12 cellular contexts compared by ENCODE assay signal in genomic region chr11:33731723-33732164, GRCh38. TPM values are rescaled to one million over a fixed set of nuclear protein-coding genes. Genes with fewer than 3 reads are reported as not detected.
DNase-seq lines count a peak whose midpoint lies in the region; FAIRE-seq and TF ChIP-seq lines count a peak whose summit lies in the region.
"Not testable (repeated sequence)": the region's sequence is repeated elsewhere in the genome, so short reads cannot be mapped to it uniquely, and the experiment has no call there.
"Had no signal": no experiment of that assay in that cellular context is flagged by ENCODE, and none has a peak within 500 bp of the region (broad histone marks: within the 10 kb centered on the region; RNA-seq: fewer than 3 reads in every experiment).

No MANE protein-coding gene starts in this region.

- H3K27ac Mint-ChIP-seq in neural crest cell (ENCODE audit: unreplicated experiment): peak overlapping the region; percentile 31

- FAIRE-seq in GM19239 (lab: Jason Lieb, UNC): peak; percentile 60

- DNase-seq in GM19239 (ENCODE audit: insufficient read length, low spot score); neural crest cell (ENCODE audit: low read depth, low spot score): not testable (repeated sequence)
- peak; percentile 26 for DNase-seq in OCI-M1 (lab: John Stamatoyannopoulos, UW)
- peak; percentile 38 for DNase-seq in activated T-cell treated with anti-CD3 and anti-CD28 coated beads for 24 hours (ENCODE audit: low read depth)
- DNase-seq in astrocyte of the cerebellum (ENCODE audit: low read depth): peak; percentile 56
- peak; percentile 52 for DNase-seq in glomerular visceral epithelial cell (ENCODE audit: extremely low spot score)
- DNase-seq in stimulated activated CD8-positive, alpha-beta memory T cell treated with anti-CD3 and anti-CD28 coated beads, Interleukin-4, amount 100 ng/mL, for 24 hours (ENCODE audit: low read depth): peak; percentile 6

- not testable (repeated sequence) for H3K4me3 ChIP-seq in astrocyte of the cerebellum (ENCODE audit: low read depth, low read length)

- H3K4me3 Mint-ChIP-seq in neural crest cell: not testable (repeated sequence)

- in situ Hi-C loops in astrocyte of the cerebellum (cut with HindIII; ENCODE audit: low sequenced_read_pairs): not testable (repeated sequence)

- H3K27me3 Mint-ChIP-seq in neural crest cell (ENCODE audit: low read depth): peaks cover 12% of the 10 kb centered on the region

- TF ChIP-seq CTCF in astrocyte of the cerebellum (IDR thresholded peaks at IDR 0.05; ENCODE audit: low read depth, low read length, missing control alignments); neural crest cell (conservative IDR thresholded peaks at IDR 0.05): not testable (repeated sequence)

- not testable (repeated sequence) for H3K9me3 Mint-ChIP-seq in neural crest cell

- peaks cover 18% of the 10 kb centered on the region for H3K36me3 Mint-ChIP-seq in neural crest cell (ENCODE audit: low read depth)

- H3K4me1 Mint-ChIP-seq in neural crest cell: peaks cover 26% of the 10 kb centered on the region

RNA-seq across cellular contexts. Expression of gene CD59, which starts 4.5 kb away (rescaled TPM):
- 80.5 and 86.3 TPM in 2 replicates for total RNA-seq in neural crest cell

RNA-seq across cellular contexts. Expression of gene C11orf91, which starts 31.1 kb away (rescaled TPM):
- total RNA-seq in neural crest cell: 0.57 and 0.68 TPM in 2 replicates
- total RNA-seq: activated CD8-positive, alpha-beta T cell treated with anti-CD3 and anti-CD28 coated beads, Interleukin-2, amount 10 ng/mL, durations not matched to agents 7 days and 5 days; cardiac muscle cell; lung microvascular endothelial cell; natural killer cell; OCI-LY7 had no signal

RNA-seq across cellular contexts. Expression of gene FBXO3, which starts 42.6 kb away (rescaled TPM):
- 23.2 TPM in 2 replicates for total RNA-seq in neural crest cell
